Comparison of ENCODE assay signal across 8 cellular contexts in the genomic region with DNA sequence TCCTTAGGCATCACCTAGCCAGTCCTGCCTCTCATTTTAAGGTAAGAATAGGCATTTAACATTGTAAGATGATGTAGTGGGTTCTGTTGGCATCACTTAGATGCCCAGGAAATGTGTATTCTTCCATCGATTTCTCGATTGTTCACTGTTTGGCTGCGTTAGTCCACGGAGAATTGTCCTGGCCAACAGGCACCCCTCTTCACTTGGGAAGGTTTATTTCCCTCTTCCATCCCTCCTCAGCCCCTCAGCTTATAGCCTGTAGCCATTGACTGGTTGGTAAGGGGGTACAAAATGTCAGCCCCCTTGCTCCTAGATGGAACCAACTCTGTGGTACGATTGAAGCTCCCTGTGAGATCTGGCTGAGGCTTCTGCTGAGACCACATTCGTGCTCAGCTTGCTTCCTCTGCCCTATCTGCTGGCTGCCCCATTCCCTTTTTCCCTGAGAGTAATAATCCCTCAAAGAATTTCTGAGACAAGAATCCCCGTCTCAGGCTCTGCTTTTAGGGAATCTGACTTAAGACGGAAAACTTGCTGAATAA. TPM values are rescaled to one million over a fixed set of nuclear protein-coding genes. Genes with fewer than 3 reads are reported as not detected.
DNase-seq lines count a peak whose midpoint lies in the region; ATAC-seq and TF ChIP-seq lines count a peak whose summit lies in the region.

No MANE protein-coding gene starts in this region.

- no peak overlapping the region for H2AFZ ChIP-seq in OCI-LY1 (ENCODE audit: low read length)
- H2AFZ ChIP-seq in neural progenitor cell (replicated peaks), result peak overlapping the region; percentile 57

- H3K9ac ChIP-seq in OCI-LY1 (ENCODE audit: low read length) (peak overlapping the region; percentile 93), neural progenitor cell (peak overlapping the region; percentile 58)

- POLR2A ChIA-PET in activated CD4-positive, alpha-beta T cell treated with anti-CD3 and anti-CD28 coated beads for 36 hours (lab: Charles Lee), result no interaction called here

- H3K27ac ChIP-seq in OCI-LY1 (ENCODE audit: low read depth, low read length, poor library complexity, severe bottlenecking), result peak overlapping the region; percentile 49
- H3K27ac ChIP-seq in neural progenitor cell, result peak overlapping the region; percentile 62

- no peaks in the 10 kb centered on the region for H3K27me3 ChIP-seq in OCI-LY1 (ENCODE audit: insufficient read depth, low read length)
- H3K27me3 ChIP-seq in neural progenitor cell, result no peaks in the 10 kb centered on the region

- H3K9me3 ChIP-seq in OCI-LY1 (ENCODE audit: low read length) (no peaks in the 10 kb centered on the region), neural progenitor cell (ENCODE audit: low read depth) (no peaks in the 10 kb centered on the region)

- peak overlapping the region; percentile 87 for H3K4me2 ChIP-seq in OCI-LY1 (ENCODE audit: low read length)
- peak overlapping the region; percentile 82 for H3K4me2 ChIP-seq in neural progenitor cell

- H3K4me1 ChIP-seq in OCI-LY1 (ENCODE audit: insufficient read depth, low read length, severe bottlenecking) (peaks cover 15% of the 10 kb centered on the region), neural progenitor cell (peaks cover 5% of the 10 kb centered on the region)

- H3K27ac Mint-ChIP-seq in activated CD4-positive, alpha-beta T cell treated with anti-CD3 and anti-CD28 coated beads for 36 hours, result peak overlapping the region; percentile 92
- peak overlapping the region; percentile 97 for H3K27ac Mint-ChIP-seq in neural progenitor cell

- peak overlapping the region; percentile 85 for H3K4me3 Mint-ChIP-seq in activated CD4-positive, alpha-beta T cell treated with anti-CD3 and anti-CD28 coated beads for 36 hours
- H3K4me3 Mint-ChIP-seq in neural progenitor cell, result peak overlapping the region; percentile 99

- ATAC-seq in activated CD4-positive, alpha-beta T cell treated with anti-CD3 and anti-CD28 coated beads for 36 hours, result no peak

- peaks cover 31% of the 10 kb centered on the region for H3K36me3 Mint-ChIP-seq in activated CD4-positive, alpha-beta T cell treated with anti-CD3 and anti-CD28 coated beads for 36 hours (ENCODE audit: low read depth)
- peaks cover 10% of the 10 kb centered on the region for H3K36me3 Mint-ChIP-seq in neural progenitor cell

- CTCF ChIA-PET in activated CD4-positive, alpha-beta T cell treated with anti-CD3 and anti-CD28 coated beads for 36 hours (lab: Charles Lee), result interaction anchor here (1.7 to 2.6 kb wide), 3 partner anchors 10 to 74 kb away, joined by 7 to 16 read pairs (median 7); no protein-coding TSS in a partner anchor

- H3K9me2 ChIP-seq in OCI-LY1 (ENCODE audit: low read depth, low read length), result no peaks in the 10 kb centered on the region

- H3K4me1 Mint-ChIP-seq in activated CD4-positive, alpha-beta T cell treated with anti-CD3 and anti-CD28 coated beads for 36 hours, result peaks cover 61% of the 10 kb centered on the region
- H3K4me1 Mint-ChIP-seq in neural progenitor cell, result peaks cover 11% of the 10 kb centered on the region

- H3K4me3 ChIP-seq in OCI-LY1 (ENCODE audit: low read depth, low read length, poor library complexity, severe bottlenecking) (peak overlapping the region; percentile 91), epithelial cell of esophagus (ENCODE audit: low read length) (peak overlapping the region; percentile 75), neural progenitor cell (peak overlapping the region; percentile 81)

- in situ Hi-C loops in GM13977 (cut with MboI; ENCODE audit: low pct_unique_long_range_greater_than_20kb, low sequenced_read_pairs, unreplicated experiment), result no loop called here

- H3K36me3 ChIP-seq in OCI-LY1 (ENCODE audit: insufficient read depth, low read length) (peaks cover 28% of the 10 kb centered on the region), neural progenitor cell (no peaks in the 10 kb centered on the region)

- no peaks in the 10 kb centered on the region for H3K27me3 Mint-ChIP-seq in activated CD4-positive, alpha-beta T cell treated with anti-CD3 and anti-CD28 coated beads for 36 hours
- peaks cover 3% of the 10 kb centered on the region for H3K27me3 Mint-ChIP-seq in neural progenitor cell (ENCODE audit: insufficient read depth, low read depth)

- no peaks in the 10 kb centered on the region for H4K20me1 ChIP-seq in OCI-LY1 (ENCODE audit: insufficient read depth, low read length)
- peaks cover 6% of the 10 kb centered on the region for H4K20me1 ChIP-seq in neural progenitor cell (ENCODE audit: low read depth)

- no peak for DNase-seq in activated CD4-positive, alpha-beta T cell treated with anti-CD3 and anti-CD28 coated beads for 36 hours
- no peak for DNase-seq in activated CD4-positive, alpha-beta T cell treated with anti-CD3 and anti-CD28 coated beads for 48 hours
- peak; percentile 1 for DNase-seq in epithelial cell of esophagus (ENCODE audit: low read depth)
- DNase-seq in neural progenitor cell (ENCODE audit: low spot score), result peak; percentile 58
- no peak for DNase-seq in GM10266 (ENCODE audit: extremely low spot score)
- no peak for DNase-seq in GM13977 (ENCODE audit: low spot score)
- DNase-seq in stimulated activated CD4-positive, alpha-beta T cell treated with anti-CD3 and anti-CD28 coated beads, Interleukin-2, amount 100 ng/mL, for 24 hours, result no peak

- no peak for TF ChIP-seq CTCF in OCI-LY1 (IDR thresholded peaks at IDR 0.05; ENCODE audit: low read length)
- no peak for TF ChIP-seq CTCF in epithelial cell of esophagus (IDR thresholded peaks at IDR 0.05; ENCODE audit: insufficient read depth, low read depth, low read length, missing control alignments)
- no peak for TF ChIP-seq CTCF in neural progenitor cell (IDR thresholded peaks at IDR 0.05)
- no peak for TF ChIP-seq CTCF in GM10266 (IDR thresholded peaks at IDR 0.05; ENCODE audit: control insufficient read depth, insufficient read depth, low read depth, missing control alignments)
- no peak for TF ChIP-seq CTCF in GM13977 (IDR thresholded peaks at IDR 0.05; ENCODE audit: extremely low read depth, insufficient read depth, missing control alignments)

- intact Hi-C loops in activated CD4-positive, alpha-beta T cell treated with anti-CD3 and anti-CD28 coated beads for 36 hours (cut with DNase I, micrococcal nuclease), result loop anchor here (1.0 to 10.0 kb wide), 8 partner anchors 9 to 509 kb away; a partner anchor contains a TSS

- H3F3A ChIP-seq in OCI-LY1 (ENCODE audit: insufficient read depth, low read length), result no peaks in the 10 kb centered on the region
- H3F3A ChIP-seq in neural progenitor cell (ENCODE audit: low read depth), result no peaks in the 10 kb centered on the region

- peaks cover 39% of the 10 kb centered on the region for H3K79me2 ChIP-seq in OCI-LY1 (ENCODE audit: insufficient read depth, low read length)
- H3K79me2 ChIP-seq in neural progenitor cell (ENCODE audit: low read depth), result peaks cover 53% of the 10 kb centered on the region

- H3K9me3 Mint-ChIP-seq in activated CD4-positive, alpha-beta T cell treated with anti-CD3 and anti-CD28 coated beads for 36 hours (ENCODE audit: low read depth), result peaks cover 8% of the 10 kb centered on the region
- peaks cover 6% of the 10 kb centered on the region for H3K9me3 Mint-ChIP-seq in neural progenitor cell

RNA-seq across cellular contexts. Expression of a gene that starts 43.4 kb away (rescaled TPM):
- 10 to 100 TPM; 24.1 to 27.3 TPM for total RNA-seq in activated CD4-positive, alpha-beta T cell treated with anti-CD3 and anti-CD28 coated beads for 36 hours
- 5.9 and 26.2 TPM in 2 replicates for total RNA-seq in neural progenitor cell (ENCODE audit: low replicate concordance)

RNA-seq across cellular contexts. Expression of a gene that starts 45.3 kb away (rescaled TPM):
- 1 to 10 TPM; 3.4 to 4.8 TPM for total RNA-seq in activated CD4-positive, alpha-beta T cell treated with anti-CD3 and anti-CD28 coated beads for 36 hours
- 28.1 and 47.0 TPM in 2 replicates for total RNA-seq in neural progenitor cell (ENCODE audit: low replicate concordance)

Comparison
In these comparisons a context has a peak if more than half of its experiments do, and no peak if none do; other contexts are left out.
1. DNase-seq: peak in epithelial cell of esophagus (single experiment) and neural progenitor cell (single experiment); none in activated CD4-positive, alpha-beta T cell treated with anti-CD3 and anti-CD28 coated beads for 36 hours (single experiment), activated CD4-positive, alpha-beta T cell treated with anti-CD3 and anti-CD28 coated beads for 48 hours (single experiment), GM10266 (single experiment), GM13977 (single experiment) and stimulated activated CD4-positive, alpha-beta T cell treated with anti-CD3 and anti-CD28 coated beads, Interleukin-2, amount 100 ng/mL, for 24 hours (0 of 2).
2. Peak in every context shown above with its lines, with median percentiles within 50 percentile points of each other: H3K4me3 ChIP-seq.